ENCODE assay signal across 8 cellular contexts in the genomic region with DNA sequence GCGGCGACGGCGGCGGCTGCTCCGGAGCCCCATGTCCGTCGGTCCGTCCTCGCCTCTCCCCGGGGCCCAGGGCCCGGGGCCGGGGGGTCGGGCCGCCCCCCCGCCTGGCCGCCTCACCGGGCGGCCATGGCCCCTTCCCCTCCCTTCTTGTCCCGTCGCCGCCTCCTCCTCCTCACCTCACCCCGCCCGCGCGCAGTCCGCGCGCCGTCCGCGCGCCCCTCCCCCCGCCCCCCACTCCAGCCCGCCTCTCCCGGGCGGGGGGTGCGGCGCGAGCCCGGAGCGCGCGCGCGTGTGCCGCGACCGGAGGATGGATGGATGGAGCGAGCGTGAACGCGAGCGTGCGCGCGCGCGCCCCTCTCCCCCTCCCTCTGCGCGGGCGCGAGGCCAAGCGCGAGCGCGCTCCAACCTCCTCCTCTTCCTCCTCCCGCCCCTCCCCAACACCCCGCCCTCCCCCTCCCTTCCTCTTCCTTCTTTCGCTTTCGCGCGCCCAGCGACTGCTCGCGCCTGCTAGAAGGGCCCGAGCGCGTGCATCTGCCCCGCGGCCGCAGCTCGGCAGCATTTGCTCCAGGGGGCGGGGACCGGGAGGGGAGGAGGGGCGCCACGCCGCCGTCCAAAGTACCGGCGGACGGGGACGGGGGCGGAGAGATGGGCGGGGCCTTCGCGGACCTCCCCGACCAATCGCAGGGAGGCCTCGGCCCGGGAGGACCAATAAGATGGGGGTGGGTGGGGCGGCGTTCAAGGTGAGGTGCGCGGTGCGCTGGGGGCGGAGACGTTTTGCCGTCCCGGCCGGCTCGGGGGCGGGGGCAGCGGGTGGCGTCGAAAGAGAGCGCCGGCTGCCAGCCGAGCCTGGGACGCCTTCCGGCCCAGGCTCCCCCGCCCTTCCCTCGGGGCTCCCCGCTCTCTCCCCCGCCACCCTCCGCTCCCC.
A peak's percentile ranks its signal among the peaks of the same experiment; 100 is the strongest.
DNase-seq lines count a peak whose midpoint lies in the region; ATAC-seq and TF ChIP-seq lines count a peak whose summit lies in the region.

TSS of gene ATXN7L3 (minus strand) at position 332 of the 925 bp plus-strand sequence. CDS start 1,814 bp downstream, outside the sequence.

- peak; percentile 99 for DNase-seq in AG08395 (ENCODE audit: low spot score)
- peak; percentile 89 for DNase-seq in NCI-H345 treated with DMSO at 0.1 percent for 48 hours (lab: John Stamatoyannopoulos, UW; ENCODE audit: unreplicated experiment)
- DNase-seq in activated CD4-positive, CD25-positive, alpha-beta regulatory T cell (lab: John Stamatoyannopoulos, UW) = peak; percentile 98 to 100 (median 99)
- peak; percentile 43 to 98 (median 94) for DNase-seq in caudate nucleus (lab: John Stamatoyannopoulos, UW)
- peak; percentile 99 for DNase-seq in iris pigment epithelial cell (ENCODE audit: low read depth)
- DNase-seq in stimulated activated CD4-positive, alpha-beta T cell treated with anti-CD3 and anti-CD28 coated beads, Interleukin-12 subunit alpha, Interleukin-12 subunit beta, amount 100 ng/mL, for 24 hours (ENCODE audit: low read depth in 2 of 2) = peak; percentile 99 to 100

- peak; percentile 20 for TF ChIP-seq POLR2A in GM18951 (IDR thresholded peaks at IDR 0.05; ENCODE audit: extremely low read depth, insufficient read depth, insufficient read length)

- peak within 1 kb of the TSS; percentile 98 for H3K27ac ChIP-seq in caudate nucleus (ENCODE audit: low read depth, low read length)

- peak; percentile 58 for ATAC-seq in HG03175 (IDR thresholded peaks at IDR 0.05; ENCODE audit: unreplicated experiment)

- in situ Hi-C loops in GM18951 (cut with MboI; ENCODE audit: low sequenced_read_pairs, unreplicated experiment) = loop anchor here (5.0 to 25.0 kb wide), 2 partner anchors 127 to 312 kb away; partner anchors contain the start of gene GPATCH8

Comparison
In these comparisons a context has a peak if more than half of its experiments do, and no peak if none do; other contexts are left out.
1. Peak in every context shown above with its lines: DNase-seq, ATAC-seq and H3K27ac ChIP-seq.